Comparison of ENCODE assay signal across 8 cellular contexts in the genomic region with DNA sequence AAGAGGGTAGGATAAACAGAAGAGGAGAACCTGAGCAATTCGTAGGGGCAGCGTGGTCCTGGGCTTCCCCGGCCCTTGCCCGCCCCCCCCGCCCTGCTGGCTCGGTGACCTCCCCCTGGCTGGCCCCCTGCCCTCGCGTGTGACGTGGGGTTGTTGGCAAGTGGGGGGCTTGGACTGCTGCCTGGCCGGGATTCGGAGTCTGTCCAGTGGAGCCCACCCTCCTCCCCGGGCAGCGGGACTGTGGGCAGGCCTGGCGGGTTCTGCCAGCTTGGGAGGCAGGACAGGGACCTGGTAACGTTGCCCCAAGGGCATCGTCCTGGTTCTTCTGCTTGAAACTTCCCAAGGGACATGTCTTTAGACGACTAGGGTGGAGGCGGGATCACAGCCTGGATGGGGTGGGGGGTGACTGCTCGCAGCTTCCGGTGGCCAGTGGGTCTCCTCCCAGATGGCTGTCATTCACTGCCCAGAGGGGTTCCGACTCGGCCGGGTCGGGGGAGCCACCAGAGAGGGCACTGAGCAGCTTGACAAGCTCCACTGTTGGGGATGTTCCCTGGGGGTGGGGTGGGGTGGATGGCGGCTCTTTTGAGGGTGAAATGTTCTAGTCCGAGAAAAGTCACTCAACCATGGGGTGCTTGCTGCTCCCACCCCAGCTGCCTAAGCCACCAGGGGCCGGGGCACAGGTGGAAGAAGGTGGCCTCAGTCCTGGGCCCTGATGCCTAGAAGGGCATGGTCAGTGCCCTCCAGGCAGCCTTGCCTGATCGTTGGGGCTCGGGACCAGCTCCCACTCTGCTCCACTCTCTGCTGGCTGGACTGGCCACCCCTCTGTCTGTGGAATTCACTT. TPM values are rescaled to one million over a fixed set of nuclear protein-coding genes. Genes with fewer than 3 reads are reported as not detected.
A peak's percentile ranks its signal among the peaks of the same experiment; 100 is the strongest.
DNase-seq lines count a peak whose midpoint lies in the region; ATAC-seq lines count a peak whose summit lies in the region.

No MANE protein-coding gene starts in this region.

- H3K9me3 ChIP-seq in aorta (ENCODE audit: control insufficient read depth, low read length): no peaks in the 10 kb centered on the region

- CTCF ChIA-PET in activated naive CD4-positive, alpha-beta T cell treated with anti-CD3 and anti-CD28 coated beads, Interleukin-2, amount 10 ng/mL, durations not matched to agents 7 days and 5 days (lab: Charles Lee): interaction anchor here (1.4 kb wide), 1 partner anchor 19 kb away, joined by 3 read pairs; no protein-coding TSS in a partner anchor

- H3K27me3 Mint-ChIP-seq in activated naive CD4-positive, alpha-beta T cell treated with anti-CD3 and anti-CD28 coated beads, Interleukin-2, amount 10 ng/mL, durations not matched to agents 7 days and 5 days: peaks cover 48% of the 10 kb centered on the region

- peak overlapping the region; percentile 59 for H3K4me3 Mint-ChIP-seq in activated naive CD4-positive, alpha-beta T cell treated with anti-CD3 and anti-CD28 coated beads, Interleukin-2, amount 10 ng/mL, durations not matched to agents 7 days and 5 days

- no peaks in the 10 kb centered on the region for H3K9me3 Mint-ChIP-seq in activated naive CD4-positive, alpha-beta T cell treated with anti-CD3 and anti-CD28 coated beads, Interleukin-2, amount 10 ng/mL, durations not matched to agents 7 days and 5 days

- peaks cover 7% of the 10 kb centered on the region for H3K4me1 Mint-ChIP-seq in activated naive CD4-positive, alpha-beta T cell treated with anti-CD3 and anti-CD28 coated beads, Interleukin-2, amount 10 ng/mL, durations not matched to agents 7 days and 5 days

- H3K4me1 ChIP-seq in aorta (ENCODE audit: control insufficient read depth in 1 of 2, insufficient read depth in 2 of 2, low read length in 2 of 2): no peaks in the 10 kb centered on the region

- H3K4me3 ChIP-seq in aorta (ENCODE audit: low read length in 2 of 2): no peak overlapping the region

- H3K36me3 Mint-ChIP-seq in activated naive CD4-positive, alpha-beta T cell treated with anti-CD3 and anti-CD28 coated beads, Interleukin-2, amount 10 ng/mL, durations not matched to agents 7 days and 5 days: no peaks in the 10 kb centered on the region

- no peak for DNase-seq in activated naive CD4-positive, alpha-beta T cell treated with anti-CD3 and anti-CD28 coated beads, Interleukin-2, amount 10 ng/mL, durations not matched to agents 7 days and 5 days
- DNase-seq in activated naive CD4-positive, alpha-beta T cell treated with Interleukin-2 at 50 U/mL for 16 hours: no peak
- peak; percentile 89 for DNase-seq in mesenteric fat pad (ENCODE audit: low spot score)
- peak; percentile 56 to 80 for DNase-seq in aorta
- DNase-seq in KG1 (lab: John Stamatoyannopoulos, UW): no peak
- no peak for DNase-seq in NCI-H524 treated with DMSO at 0.1 percent for 48 hours (lab: John Stamatoyannopoulos, UW)

- ATAC-seq in aorta (ENCODE audit: low FRiP score) (no peak), HG03135 (IDR thresholded peaks at IDR 0.05; ENCODE audit: unreplicated experiment) (no peak)

- peak overlapping the region; percentile 29 for H3K27ac ChIP-seq in cingulate gyrus (ENCODE audit: low read depth, low read length)
- H3K27ac ChIP-seq in aorta (ENCODE audit: low read depth in 1 of 2, low read length in 2 of 2): no peak overlapping the region

- no peaks in the 10 kb centered on the region for H3K36me3 ChIP-seq in aorta (ENCODE audit: control insufficient read depth in 1 of 2, insufficient read depth in 2 of 2, low read length in 1 of 2)

- intact Hi-C loops in aorta (cut with DNase I): loop anchor here (2.0 to 5.0 kb wide), 6 partner anchors 39 to 209 kb away; no protein-coding TSS in a partner anchor

- H3K27ac Mint-ChIP-seq in activated naive CD4-positive, alpha-beta T cell treated with anti-CD3 and anti-CD28 coated beads, Interleukin-2, amount 10 ng/mL, durations not matched to agents 7 days and 5 days: no peak overlapping the region

- no peaks in the 10 kb centered on the region for H3K27me3 ChIP-seq in aorta (ENCODE audit: control insufficient read depth in 1 of 2, insufficient read depth in 2 of 2, low read length in 1 of 2)

- WGBS in aorta, 2 donors: 45 to 52% methylated on average over 27 to 29 of the region's 29 CpGs

RNA-seq across cellular contexts. Expression of gene HS6ST1, which starts 4.2 kb away (rescaled TPM):
- total RNA-seq in mesenteric fat pad: 38.4 TPM
- total RNA-seq in aorta: 10 to 100 TPM; 14.7 to 17.4 TPM
- polyA plus RNA-seq in aorta: 1 to 10 TPM; 3.0 to 3.1 TPM

Comparison
In these comparisons a context has a peak if more than half of its experiments do, and no peak if none do; other contexts are left out.
1. DNase-seq: peak in mesenteric fat pad (single experiment) and aorta (2 of 2); none in activated naive CD4-positive, alpha-beta T cell treated with anti-CD3 and anti-CD28 coated beads, Interleukin-2, amount 10 ng/mL, durations not matched to agents 7 days and 5 days (single experiment), activated naive CD4-positive, alpha-beta T cell treated with Interleukin-2 at 50 U/mL for 16 hours (single experiment), KG1 (single experiment) and NCI-H524 treated with DMSO at 0.1 percent for 48 hours (single experiment).